ENCODE assay signal across 2 cellular contexts in genomic region chr2:20612835-20613341, GRCh38.
TF ChIP-seq lines count a peak whose summit lies in the region.

No MANE protein-coding gene starts in this region.

TF ChIP-seq in IMR-90, 13 proteins besides CTCF, POLR2A, EP300 and RAD21:
- no peak for TF ChIP-seq CHD1 (IDR thresholded peaks at IDR 0.05; ENCODE audit: low read depth, low read length)
- no peak for TF ChIP-seq CEBPB (IDR thresholded peaks at IDR 0.05; ENCODE audit: low read depth, low read length)
- no peak for TF ChIP-seq ELK1 (IDR thresholded peaks at IDR 0.05; ENCODE audit: borderline replicate concordance, low read depth, low read length)
- no peak for TF ChIP-seq BHLHE40 (IDR thresholded peaks at IDR 0.05; ENCODE audit: low read depth, low read length)
- TF ChIP-seq RFX5 (IDR thresholded peaks at IDR 0.05; ENCODE audit: low read depth, low read length) = no peak
- no peak for TF ChIP-seq USF2 (IDR thresholded peaks at IDR 0.05; ENCODE audit: low read depth, low read length)
- no peak for TF ChIP-seq SMC3 (IDR thresholded peaks at IDR 0.05; ENCODE audit: low read depth, low read length)
- TF ChIP-seq FOS (IDR thresholded peaks at IDR 0.05; ENCODE audit: low read depth, low read length) = no peak
- TF ChIP-seq MAZ (IDR thresholded peaks at IDR 0.05; ENCODE audit: borderline replicate concordance, low read depth, low read length) = no peak
- TF ChIP-seq MAFK (IDR thresholded peaks at IDR 0.05; ENCODE audit: low read depth, low read length) = no peak
- TF ChIP-seq NFE2L2 (IDR thresholded peaks at IDR 0.05; ENCODE audit: low read depth, low read length) = no peak
- no peak for TF ChIP-seq MXI1 (IDR thresholded peaks at IDR 0.05; ENCODE audit: borderline replicate concordance, low read depth, low read length)

TF ChIP-seq in H1, 55 proteins besides CTCF, POLR2A, EP300 and RAD21:
- TF ChIP-seq GTF2F1 (IDR thresholded peaks at IDR 0.05; ENCODE audit: borderline replicate concordance, low read depth, low read length) (no peak), BACH1 (IDR thresholded peaks at IDR 0.05; ENCODE audit: low read length) (no peak), TAF1 (IDR thresholded peaks at IDR 0.05; ENCODE audit: low read depth, low read length) (no peak), CHD1 (IDR thresholded peaks at IDR 0.05; ENCODE audit: low read depth, low read length) (no peak)
